8 cellular contexts compared by ENCODE assay signal in the genomic region with DNA sequence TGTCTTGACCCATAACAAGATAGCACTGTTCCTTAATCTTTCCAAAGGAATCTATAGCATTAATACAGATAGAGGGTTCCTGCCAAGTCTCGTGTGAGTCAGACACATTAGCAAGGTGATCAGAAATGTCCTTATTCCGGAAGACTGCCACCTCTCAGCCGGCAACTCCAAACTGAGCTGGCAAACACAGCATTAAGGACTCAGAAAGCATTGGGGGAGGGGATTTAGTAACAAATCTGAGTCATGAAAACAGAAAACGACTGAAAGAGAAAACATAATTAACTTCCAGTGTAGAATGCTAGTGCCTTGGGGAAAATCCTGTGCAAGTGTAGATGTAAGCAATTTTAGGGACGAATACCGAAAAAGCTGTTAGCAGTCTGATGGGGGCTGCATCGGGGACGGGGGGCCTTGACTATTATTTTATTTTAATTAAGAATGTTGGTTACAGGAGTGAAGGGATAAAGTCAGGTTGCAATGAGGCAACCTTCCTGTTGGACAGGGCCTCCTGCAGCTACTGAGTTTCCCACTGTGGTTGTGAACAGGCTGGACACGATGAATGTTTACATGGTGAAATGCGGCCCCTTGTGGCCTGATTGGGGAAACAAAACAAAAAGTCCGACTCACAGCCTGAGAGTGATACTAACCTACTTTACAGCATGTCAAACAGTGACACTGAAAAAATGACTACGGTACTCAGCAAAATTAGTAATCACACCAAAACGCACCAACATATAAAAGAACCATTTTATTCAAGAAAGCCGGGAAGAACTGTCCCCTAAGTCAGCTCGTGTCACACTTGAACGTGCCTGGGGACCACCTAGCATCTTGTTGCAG. TPM values are rescaled to one million over a fixed set of nuclear protein-coding genes. Genes with fewer than 3 reads are reported as not detected.
DNase-seq lines count a peak whose midpoint lies in the region; ATAC-seq and FAIRE-seq lines count a peak whose summit lies in the region.

No MANE protein-coding gene starts in this region.

- no peaks in the 10 kb centered on the region for H3K4me1 ChIP-seq in CD4-positive, CD25-positive, alpha-beta regulatory T cell (ENCODE audit: control insufficient read depth, insufficient read depth, low read length, poor library complexity, severe bottlenecking)

- H3K4me1 Mint-ChIP-seq in CD4-positive, CD25-positive, alpha-beta regulatory T cell = no peaks in the 10 kb centered on the region
- peaks cover 1% of the 10 kb centered on the region for H3K4me1 Mint-ChIP-seq in activated T-cell treated with anti-CD3 and anti-CD28 coated beads, Interleukin-2, amount 50 U/mL, for 4 hours (ENCODE audit: low read depth)

- H3K36me3 Mint-ChIP-seq in CD4-positive, CD25-positive, alpha-beta regulatory T cell = peaks cover 5% of the 10 kb centered on the region
- no peaks in the 10 kb centered on the region for H3K36me3 Mint-ChIP-seq in activated T-cell treated with anti-CD3 and anti-CD28 coated beads, Interleukin-2, amount 50 U/mL, for 4 hours (ENCODE audit: insufficient read depth)

- no peak overlapping the region for H3K4me3 ChIP-seq in CD4-positive, CD25-positive, alpha-beta regulatory T cell (ENCODE audit: low read depth, low read length)

- H3K27me3 ChIP-seq in CD4-positive, CD25-positive, alpha-beta regulatory T cell (ENCODE audit: control insufficient read depth, insufficient read depth, low read length) = no peaks in the 10 kb centered on the region

- peaks cover 0 to 2% (median 0%) of the 10 kb centered on the region in 7 donors for H3K9me3 Mint-ChIP-seq in CD4-positive, CD25-positive, alpha-beta regulatory T cell
- H3K9me3 Mint-ChIP-seq in activated T-cell treated with anti-CD3 and anti-CD28 coated beads, Interleukin-2, amount 50 U/mL, for 4 hours = no peaks in the 10 kb centered on the region

- peak in 2 of 3 donors; percentile 9 to 57 for DNase-seq in CD4-positive, CD25-positive, alpha-beta regulatory T cell
- DNase-seq in HK-2 (ENCODE audit: unreplicated experiment) (peak; percentile 48), NCI-H526 (lab: John Stamatoyannopoulos, UW) (peak; percentile 52 to 82), frontal cortex (ENCODE audit: low spot score in 2 of 2) (peak; percentile 61 to 71), nucleus accumbens (lab: John Stamatoyannopoulos, UW) (peak in 52 of 56 donors; percentile 3 to 85 (median 47))
- DNase-seq in activated T-cell treated with anti-CD3 and anti-CD28 coated beads, Interleukin-2, amount 50 U/mL, for 4 hours = peak; percentile 7

- peak; percentile 15 for FAIRE-seq in frontal cortex (lab: Jason Lieb, UNC)

- H3K4me3 Mint-ChIP-seq in CD4-positive, CD25-positive, alpha-beta regulatory T cell = no peak overlapping the region
- H3K4me3 Mint-ChIP-seq in activated T-cell treated with anti-CD3 and anti-CD28 coated beads, Interleukin-2, amount 50 U/mL, for 4 hours = no peak overlapping the region

- ATAC-seq in CD4-positive, CD25-positive, alpha-beta regulatory T cell (ENCODE audit: low read depth in 2 of 2) = no peak
- ATAC-seq in GM18909 (IDR thresholded peaks at IDR 0.05; ENCODE audit: poor library complexity, unreplicated experiment) (peak; percentile 73), GM21786 (IDR thresholded peaks at IDR 0.05; ENCODE audit: unreplicated experiment) (no peak)
- ATAC-seq in activated T-cell treated with anti-CD3 and anti-CD28 coated beads, Interleukin-2, amount 50 U/mL, for 4 hours = peak; percentile 70 to 78

- H3K27ac Mint-ChIP-seq in CD4-positive, CD25-positive, alpha-beta regulatory T cell = no peak overlapping the region

- H3K9me3 ChIP-seq in CD4-positive, CD25-positive, alpha-beta regulatory T cell (ENCODE audit: control insufficient read depth in 2 of 2, low read length in 2 of 2) = no peaks in the 10 kb centered on the region

- H3K36me3 ChIP-seq in CD4-positive, CD25-positive, alpha-beta regulatory T cell (ENCODE audit: control insufficient read depth, insufficient read depth, low read length) = no peaks in the 10 kb centered on the region

- H3K27ac ChIP-seq in CD4-positive, CD25-positive, alpha-beta regulatory T cell (ENCODE audit: insufficient read depth, low read length, poor library complexity, severe bottlenecking) = no peak overlapping the region

- peaks cover 6% of the 10 kb centered on the region for H3K27me3 Mint-ChIP-seq in CD4-positive, CD25-positive, alpha-beta regulatory T cell
- H3K27me3 Mint-ChIP-seq in activated T-cell treated with anti-CD3 and anti-CD28 coated beads, Interleukin-2, amount 50 U/mL, for 4 hours (ENCODE audit: low read depth) = peaks cover 4% of the 10 kb centered on the region

RNA-seq across cellular contexts. Expression of gene MIS18A, which starts 20.7 kb away (rescaled TPM):
- total RNA-seq in CD4-positive, CD25-positive, alpha-beta regulatory T cell = 5.2 TPM
- 10 to 100 TPM in 3 of 4 donors, 1 to 10 TPM in 1; 9.9 to 13.3 (median 11.2) TPM for polyA plus RNA-seq in CD4-positive, CD25-positive, alpha-beta regulatory T cell
- total RNA-seq in activated T-cell treated with anti-CD3 and anti-CD28 coated beads, Interleukin-2, amount 50 U/mL, for 4 hours = 10 to 100 TPM; 21.2 to 30.7 (median 22.8) TPM
- total RNA-seq in frontal cortex = 6.9 TPM

RNA-seq across cellular contexts. Expression of gene MRAP, which starts 40.5 kb away (rescaled TPM):
- total RNA-seq in CD4-positive, CD25-positive, alpha-beta regulatory T cell = not detected
- not detected for polyA plus RNA-seq in CD4-positive, CD25-positive, alpha-beta regulatory T cell
- total RNA-seq in activated T-cell treated with anti-CD3 and anti-CD28 coated beads, Interleukin-2, amount 50 U/mL, for 4 hours = not detected
- total RNA-seq in frontal cortex = not detected

Comparison
In these comparisons a context has a peak if more than half of its experiments do, and no peak if none do; other contexts are left out.
1. ATAC-seq: peak in GM18909 (single experiment) and activated T-cell treated with anti-CD3 and anti-CD28 coated beads, Interleukin-2, amount 50 U/mL, for 4 hours (2 of 2); none in CD4-positive, CD25-positive, alpha-beta regulatory T cell (0 of 2) and GM21786 (single experiment).
2. DNase-seq: peak in every context shown above with its lines; median percentile 67 in NCI-H526; 66 in frontal cortex; 48 in HK-2; 47 in nucleus accumbens; 33 in CD4-positive, CD25-positive, alpha-beta regulatory T cell; 7 in activated T-cell treated with anti-CD3 and anti-CD28 coated beads, Interleukin-2, amount 50 U/mL, for 4 hours.